8 cellular contexts compared by ENCODE assay signal in genomic region chr15:77634266-77634962, GRCh38. TPM values are rescaled to one million over a fixed set of nuclear protein-coding genes. Genes with fewer than 3 reads are reported as not detected.
DNase-seq lines count a peak whose midpoint lies in the region; ATAC-seq and TF ChIP-seq lines count a peak whose summit lies in the region.

No MANE protein-coding gene starts in this region.

- H3K27ac Mint-ChIP-seq in natural killer cell, result no peak overlapping the region

- peak overlapping the region; percentile 82 for H3K4me3 Mint-ChIP-seq in natural killer cell

- ATAC-seq in esophagus mucosa (peak; percentile 48), natural killer cell (peak in 2 of 3 donors; percentile 49 to 51), GM18498 (IDR thresholded peaks at IDR 0.05; ENCODE audit: unreplicated experiment) (no peak)

- no peaks in the 10 kb centered on the region for H3K36me3 Mint-ChIP-seq in natural killer cell

- peak; percentile 24 for TF ChIP-seq CTCF in natural killer cell (IDR thresholded peaks at IDR 0.05)

- no peak overlapping the region for H3K27ac ChIP-seq in substantia nigra (ENCODE audit: low read depth, low read length, poor library complexity, severe bottlenecking)

- no peaks in the 10 kb centered on the region for H3K9me3 Mint-ChIP-seq in natural killer cell

- H3K27me3 Mint-ChIP-seq in natural killer cell (ENCODE audit: low read depth in 2 of 2), result peaks cover 48 to 55% of the 10 kb centered on the region in 2 donors

- H3K4me1 Mint-ChIP-seq in natural killer cell, result peaks cover 10 to 14% of the 10 kb centered on the region in 2 donors

- DNase-seq in NCI-H345 (lab: John Stamatoyannopoulos, UW), result peak; percentile 4
- DNase-seq in NCI-H345 treated with DMSO at 0.1 percent for 48 hours (lab: John Stamatoyannopoulos, UW; ENCODE audit: unreplicated experiment), result no peak
- DNase-seq in NCI-H524 (lab: John Stamatoyannopoulos, UW), result peak; percentile 63 to 76
- peak; percentile 35 for DNase-seq in activated CD8-positive, alpha-beta memory T cell treated with anti-CD3 and anti-CD28 coated beads, Interleukin-2, amount 50 U/mL, for 24 hours (ENCODE audit: extremely low read depth)
- peak; percentile 31 for DNase-seq in natural killer cell
- peak in 27 of 49 donors; percentile 2 to 79 (median 32) for DNase-seq in substantia nigra (lab: John Stamatoyannopoulos, UW)

- intact Hi-C loops in natural killer cell (cut with micrococcal nuclease), result no loop called here

RNA-seq across cellular contexts. Expression of gene LINGO1, which starts 1.7 kb away (rescaled TPM):
- total RNA-seq in esophagus mucosa (0.32 TPM), natural killer cell (not detected)
